8 cellular contexts compared by ENCODE assay signal in the genomic region with DNA sequence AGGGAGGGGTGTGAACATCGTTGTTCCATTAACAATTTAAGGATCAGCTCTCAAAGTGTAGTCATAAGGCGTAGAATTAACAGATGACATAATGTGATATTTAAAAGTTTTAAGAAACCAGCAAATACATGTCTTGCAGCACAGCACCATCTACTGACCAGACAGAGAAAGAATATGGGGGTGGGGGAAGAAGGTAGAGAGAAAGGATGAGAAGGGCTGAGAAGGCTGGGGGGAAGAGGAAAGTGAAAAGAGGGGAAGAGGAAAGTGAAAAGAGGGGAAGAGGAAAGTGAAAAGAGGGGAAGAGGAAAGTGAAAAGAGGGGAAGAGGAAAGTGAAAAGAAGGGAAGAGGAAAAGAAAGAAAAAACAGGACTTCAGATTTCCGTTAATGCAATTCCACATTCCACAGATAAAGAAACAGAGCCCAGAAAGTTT.
DNase-seq lines count a peak whose midpoint lies in the region; ATAC-seq, FAIRE-seq and TF ChIP-seq lines count a peak whose summit lies in the region.

No MANE protein-coding gene starts in this region.

- intact Hi-C loops in K562 (cut with micrococcal nuclease), result no loop called here

- POLR2A ChIA-PET in K562 (lab: Yijun Ruan, JAX), result no interaction called here

- H3K27ac ChIP-seq in DOHH2 (ENCODE audit: low read depth, low read length) (no peak overlapping the region), K562 (ENCODE audit: extremely low read depth, low read depth, low read length) (no peak overlapping the region)

- no peaks in the 10 kb centered on the region for H3K9me3 ChIP-seq in DOHH2 (ENCODE audit: control insufficient read depth, insufficient read depth, low read length)
- no peaks in the 10 kb centered on the region for H3K9me3 ChIP-seq in K562 (replicated peaks; ENCODE audit: control insufficient read depth, insufficient read depth, low read depth, low read length)

- 0% methylated on average over 3 of the region's 3 CpGs for WGBS in K562 (ENCODE audit: insufficient coverage, low coverage, missing lambda C conversion rate)

- no peaks in the 10 kb centered on the region for H3K9me3 Mint-ChIP-seq in activated naive CD8-positive, alpha-beta T cell treated with anti-CD3 and anti-CD28 coated beads for 36 hours

- CTCF ChIA-PET in K562 (lab: Yijun Ruan, JAX; ENCODE audit: low intra/inter-chr PET ratio), result no interaction called here

- TF ChIP-seq CTCF in DOHH2 (IDR thresholded peaks at IDR 0.05; ENCODE audit: low read depth, low read length, poor library complexity, severe bottlenecking) (peak; percentile 76), K562 (IDR thresholded peaks at IDR 0.05 in 2 of 3, conservative IDR thresholded peaks at IDR 0.05 in 1 of 3; ENCODE audit: insufficient read depth in 2 of 3, low read depth in 1 of 3, low read length in 3 of 3) (peak in 2 of 3 experiments; percentile 9 to 24; a peak in 2 of 6 replicates)

- DNase-seq in NCI-H510A (lab: John Stamatoyannopoulos, UW) (peak; percentile 11), K562 (ENCODE audit: extremely low read depth in 1 of 4, low spot score in 3 of 4) (peak in 3 of 4 experiments; percentile 4 to 6 (median 5)), kidney glomerular epithelial cell (lab: John Stamatoyannopoulos, UW) (peak; percentile 66), 8988T (no peak)
- no peak for DNase-seq in activated naive CD8-positive, alpha-beta T cell treated with anti-CD3 and anti-CD28 coated beads for 36 hours

- H3K9me2 ChIP-seq in DOHH2 (replicated peaks; ENCODE audit: control insufficient read depth, low read length), result no peaks in the 10 kb centered on the region

- in situ Hi-C loops in K562 (cut with MboI), result no loop called here

- no peak for TF ChIP-seq EP300 in K562 (IDR thresholded peaks at IDR 0.05; ENCODE audit: low read length)

- H2AFZ ChIP-seq in K562 (ENCODE audit: low read depth, low read length), result no peak overlapping the region

- no peak overlapping the region for H3K27ac Mint-ChIP-seq in activated naive CD8-positive, alpha-beta T cell treated with anti-CD3 and anti-CD28 coated beads for 36 hours

- FAIRE-seq in K562 (lab: Jason Lieb, UNC), result no peak

- no peak overlapping the region for H3K4me2 ChIP-seq in DOHH2 (ENCODE audit: low read length)
- no peak overlapping the region for H3K4me2 ChIP-seq in K562 (ENCODE audit: insufficient read depth, low read length)

- H3K4me1 Mint-ChIP-seq in activated naive CD8-positive, alpha-beta T cell treated with anti-CD3 and anti-CD28 coated beads for 36 hours, result no peaks in the 10 kb centered on the region

- no TSS peak for BruUV-seq in K562 (replicated peaks; lab: Mats Ljungman, UMichigan)

- TF ChIP-seq RAD21 in K562 (CRISPR knock-in tag; conservative IDR thresholded peaks at IDR 0.05 in 1 of 2, IDR thresholded peaks at IDR 0.05 in 1 of 2), result peak; percentile 45 to 60

- H3K36me3 ChIP-seq in DOHH2 (ENCODE audit: control insufficient read depth, low read length), result no peaks in the 10 kb centered on the region
- H3K36me3 ChIP-seq in K562 (ENCODE audit: control insufficient read depth, insufficient read depth, low read length), result no peaks in the 10 kb centered on the region

- H3K4me3 ChIP-seq in DOHH2 (ENCODE audit: low read length) (no peak overlapping the region), K562 (no peak overlapping the region)

- H3K9me1 ChIP-seq in K562 (ENCODE audit: control insufficient read depth, insufficient read depth, low read length), result no peaks in the 10 kb centered on the region

- TF ChIP-seq POLR2A in K562 (conservative IDR thresholded peaks at IDR 0.05), result no peak

- H3K36me3 Mint-ChIP-seq in activated naive CD8-positive, alpha-beta T cell treated with anti-CD3 and anti-CD28 coated beads for 36 hours, result no peaks in the 10 kb centered on the region

- H3K79me2 ChIP-seq in DOHH2 (ENCODE audit: control insufficient read depth, low read length) (no peaks in the 10 kb centered on the region), K562 (ENCODE audit: control insufficient read depth, insufficient read depth, low read length) (no peaks in the 10 kb centered on the region)

- H4K20me1 ChIP-seq in DOHH2 (ENCODE audit: control insufficient read depth, insufficient read depth, low read depth, low read length) (no peaks in the 10 kb centered on the region), K562 (replicated peaks; ENCODE audit: control insufficient read depth, insufficient read depth, low read length) (no peaks in the 10 kb centered on the region)

- H3K27me3 Mint-ChIP-seq in activated naive CD8-positive, alpha-beta T cell treated with anti-CD3 and anti-CD28 coated beads for 36 hours, result no peaks in the 10 kb centered on the region

- no peak overlapping the region for H3K4me3 Mint-ChIP-seq in activated naive CD8-positive, alpha-beta T cell treated with anti-CD3 and anti-CD28 coated beads for 36 hours

- H3F3A ChIP-seq in DOHH2 (ENCODE audit: control insufficient read depth, insufficient read depth), result no peaks in the 10 kb centered on the region

- ATAC-seq in HG03159 (IDR thresholded peaks at IDR 0.05; ENCODE audit: unreplicated experiment), result peak; percentile 71
- ATAC-seq in K562, result no peak
- no peak for ATAC-seq in activated CD4-positive, CD25-positive, alpha-beta regulatory T cell treated with anti-CD3 and anti-CD28 coated beads, Interleukin-2, amount 50 U/mL, for 24 hours

- H3K4me1 ChIP-seq in DOHH2 (ENCODE audit: control insufficient read depth, low read length) (no peaks in the 10 kb centered on the region), K562 (replicated peaks in 1 of 2; ENCODE audit: control insufficient read depth in 2 of 2, insufficient read depth in 2 of 2, low read length in 2 of 2) (no peaks in the 10 kb centered on the region)

- no peak overlapping the region for H3K9ac ChIP-seq in K562 (ENCODE audit: insufficient read depth in 1 of 2, low read depth in 2 of 2, low read length in 2 of 2)

- H3K27me3 ChIP-seq in DOHH2 (ENCODE audit: control insufficient read depth, low read length) (no peaks in the 10 kb centered on the region), K562 (ENCODE audit: control insufficient read depth in 2 of 2, insufficient read depth in 2 of 2, low read length in 2 of 2) (no peaks in the 10 kb centered on the region)

TF ChIP-seq in K562, 482 proteins besides CTCF, POLR2A, EP300 and RAD21:
- TF ChIP-seq BCLAF1 (IDR thresholded peaks at IDR 0.05; ENCODE audit: borderline replicate concordance in 1 of 2, control insufficient read depth in 1 of 2, low read depth in 2 of 2, low read length in 1 of 2) (no peak), ZKSCAN3 (CRISPR knock-in tag; IDR thresholded peaks at IDR 0.05) (no peak), SAP30 (IDR thresholded peaks at IDR 0.05; ENCODE audit: borderline replicate concordance, insufficient read depth, low read depth, low read length, poor library complexity, severe bottlenecking) (no peak), PYGO2 (tag; IDR thresholded peaks at IDR 0.05) (no peak), ZNF512 (tag; IDR thresholded peaks at IDR 0.05) (peak; percentile 55; the same call in 1 of the 2 replicates), BDP1 (IDR thresholded peaks at IDR 0.05; ENCODE audit: insufficient read depth, insufficient read length) (no peak)

Comparison
In these comparisons a context has a peak if more than half of its experiments do, and no peak if none do; other contexts are left out.
1. DNase-seq: peak in NCI-H510A (single experiment), K562 (3 of 4) and kidney glomerular epithelial cell (single experiment); none in activated naive CD8-positive, alpha-beta T cell treated with anti-CD3 and anti-CD28 coated beads for 36 hours (single experiment) and 8988T (single experiment).